In the genomic region with DNA sequence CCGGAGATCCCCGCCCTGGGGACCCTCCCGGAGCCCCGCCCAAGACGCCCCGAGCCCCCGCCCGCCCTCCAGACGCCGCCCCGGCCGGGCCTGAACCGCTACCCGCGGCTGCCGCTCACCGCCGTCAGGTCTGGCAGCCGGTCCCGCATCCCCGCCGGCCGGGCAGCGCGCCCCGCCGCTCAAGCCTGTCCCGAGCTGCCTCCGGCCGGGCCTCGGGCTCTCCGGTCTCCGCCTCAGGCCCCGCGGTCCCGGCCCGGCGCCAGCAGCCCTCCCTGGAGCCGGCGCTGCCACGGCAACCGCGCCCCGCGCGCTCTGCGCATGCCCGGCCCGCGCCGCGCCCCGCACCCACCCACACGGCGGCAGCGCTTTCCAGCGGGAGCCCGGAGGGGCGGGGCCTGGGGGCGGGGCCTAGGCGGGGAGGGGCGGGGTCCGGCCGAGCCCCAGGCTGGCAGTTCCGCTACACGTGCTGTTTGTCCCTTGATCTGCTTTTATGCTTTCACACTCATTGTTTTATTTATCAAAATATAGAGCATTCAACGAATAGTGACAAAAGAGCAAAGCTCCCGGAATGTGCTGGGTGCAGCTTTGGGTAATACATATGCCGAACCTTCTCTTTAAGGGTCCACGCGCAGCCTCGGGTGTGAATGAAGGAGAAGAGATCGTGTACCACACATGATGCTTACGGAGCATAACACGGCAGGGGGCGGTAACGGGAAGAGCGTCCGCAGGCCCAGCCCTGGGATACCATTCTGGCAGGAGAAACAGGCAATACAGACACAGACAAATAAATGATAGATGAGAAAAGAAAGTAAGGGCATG, we compare ENCODE assay signal across 1 cellular context.
TF ChIP-seq lines count a peak whose summit lies in the region.

TSS of gene STX2 (minus strand) at position 300 of the 819 bp plus-strand sequence. CDS start at position 149, 151 bp downstream.

TF ChIP-seq in HepG2, 621 proteins besides CTCF, POLR2A, EP300 and RAD21 (continued from another document and continues in another):
- TF ChIP-seq ZNF687 (CRISPR knock-in tag; IDR thresholded peaks at IDR 0.05) (peak; percentile 60; the same call in 1 of the 2 replicates), TARDBP (CRISPR knock-in tag; IDR thresholded peaks at IDR 0.05) (0 out of 2 replicates have a peak, but pooled peaks have one; percentile 35), PBX2 (CRISPR knock-in tag; IDR thresholded peaks at IDR 0.05) (no peak), ZNF350 (CRISPR knock-in tag; IDR thresholded peaks at IDR 0.05; ENCODE audit: borderline replicate concordance, low read depth) (0 out of 2 replicates have a peak, but pooled peaks have one; percentile 44), XRCC5 (optimal IDR thresholded peaks at IDR 0.05; ENCODE audit: low read length) (peak; percentile 76), MEIS2 (CRISPR knock-in tag; IDR thresholded peaks at IDR 0.05) (no peak), GLMP (CRISPR knock-in tag; IDR thresholded peaks at IDR 0.05; ENCODE audit: borderline replicate concordance) (no peak), RBM22 (optimal IDR thresholded peaks at IDR 0.05; ENCODE audit: low read length) (no peak), PTBP1 (IDR thresholded peaks at IDR 0.05; ENCODE audit: low read depth, low read length, poor library complexity, severe bottlenecking) (no peak), ASH2L (IDR thresholded peaks at IDR 0.05; ENCODE audit: insufficient read length, low read depth, low read length) (peak; percentile 25), ZSCAN29 (CRISPR knock-in tag; conservative IDR thresholded peaks at IDR 0.05) (no peak), ZNF335 (CRISPR knock-in tag; IDR thresholded peaks at IDR 0.05) (no peak), CHD2 (IDR thresholded peaks at IDR 0.05; ENCODE audit: low read depth, low read length) (no peak), ZNF230 (CRISPR knock-in tag; IDR thresholded peaks at IDR 0.05) (0 out of 2 replicates have a peak, but pooled peaks have one; percentile 69), HNF4A (CRISPR knock-in tag; IDR thresholded peaks at IDR 0.05) (no peak), ZNF749 (CRISPR knock-in tag; IDR thresholded peaks at IDR 0.05; ENCODE audit: borderline replicate concordance) (no peak), DPF2 (CRISPR knock-in tag; IDR thresholded peaks at IDR 0.05; ENCODE audit: borderline replicate concordance, low read depth) (no peak), ZNF432 (CRISPR knock-in tag; IDR thresholded peaks at IDR 0.05; ENCODE audit: borderline replicate concordance) (no peak), ZNF510 (CRISPR knock-in tag; IDR thresholded peaks at IDR 0.05; ENCODE audit: low read depth) (0 out of 2 replicates have a peak, but pooled peaks have one; percentile 81), NKX3-1 (CRISPR knock-in tag; IDR thresholded peaks at IDR 0.05) (no peak), NFKB2 (CRISPR knock-in tag; IDR thresholded peaks at IDR 0.05; ENCODE audit: borderline replicate concordance) (no peak; the same call in 1 of the 2 replicates), ZBTB33 (CRISPR knock-in tag; IDR thresholded peaks at IDR 0.05) (0 out of 2 replicates have a peak, but pooled peaks have one; percentile 21), RFX1 (IDR thresholded peaks at IDR 0.05) (peak; percentile 33; the same call in 1 of the 2 replicates), NCOA5 (CRISPR knock-in tag; IDR thresholded peaks at IDR 0.05) (no peak), ZNF598 (CRISPR knock-in tag; IDR thresholded peaks at IDR 0.05; ENCODE audit: borderline replicate concordance) (peak; percentile 79; the same call in 1 of the 2 replicates), SKI (IDR thresholded peaks at IDR 0.05; ENCODE audit: partially characterized antibody) (no peak), ZBTB10 (CRISPR knock-in tag; IDR thresholded peaks at IDR 0.05; ENCODE audit: borderline replicate concordance) (no peak), SATB2 (CRISPR knock-in tag; IDR thresholded peaks at IDR 0.05) (no peak), PHF21A (CRISPR knock-in tag; IDR thresholded peaks at IDR 0.05) (no peak), ARNTL (CRISPR knock-in tag; IDR thresholded peaks at IDR 0.05) (peak; percentile 79)
- TF ChIP-seq, protein P1, sequence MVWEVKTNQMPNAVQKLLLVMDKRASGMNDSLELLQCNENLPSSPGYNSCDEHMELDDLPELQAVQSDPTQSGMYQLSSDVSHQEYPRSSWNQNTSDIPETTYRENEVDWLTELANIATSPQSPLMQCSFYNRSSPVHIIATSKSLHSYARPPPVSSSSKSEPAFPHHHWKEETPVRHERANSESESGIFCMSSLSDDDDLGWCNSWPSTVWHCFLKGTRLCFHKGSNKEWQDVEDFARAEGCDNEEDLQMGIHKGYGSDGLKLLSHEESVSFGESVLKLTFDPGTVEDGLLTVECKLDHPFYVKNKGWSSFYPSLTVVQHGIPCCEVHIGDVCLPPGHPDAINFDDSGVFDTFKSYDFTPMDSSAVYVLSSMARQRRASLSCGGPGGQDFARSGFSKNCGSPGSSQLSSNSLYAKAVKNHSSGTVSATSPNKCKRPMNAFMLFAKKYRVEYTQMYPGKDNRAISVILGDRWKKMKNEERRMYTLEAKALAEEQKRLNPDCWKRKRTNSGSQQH (CRISPR knock-in tag; IDR thresholded peaks at IDR 0.05; ENCODE audit: low read depth): peak; percentile 50; the same call in 1 of the 2 replicates
- TF ChIP-seq, protein P2, sequence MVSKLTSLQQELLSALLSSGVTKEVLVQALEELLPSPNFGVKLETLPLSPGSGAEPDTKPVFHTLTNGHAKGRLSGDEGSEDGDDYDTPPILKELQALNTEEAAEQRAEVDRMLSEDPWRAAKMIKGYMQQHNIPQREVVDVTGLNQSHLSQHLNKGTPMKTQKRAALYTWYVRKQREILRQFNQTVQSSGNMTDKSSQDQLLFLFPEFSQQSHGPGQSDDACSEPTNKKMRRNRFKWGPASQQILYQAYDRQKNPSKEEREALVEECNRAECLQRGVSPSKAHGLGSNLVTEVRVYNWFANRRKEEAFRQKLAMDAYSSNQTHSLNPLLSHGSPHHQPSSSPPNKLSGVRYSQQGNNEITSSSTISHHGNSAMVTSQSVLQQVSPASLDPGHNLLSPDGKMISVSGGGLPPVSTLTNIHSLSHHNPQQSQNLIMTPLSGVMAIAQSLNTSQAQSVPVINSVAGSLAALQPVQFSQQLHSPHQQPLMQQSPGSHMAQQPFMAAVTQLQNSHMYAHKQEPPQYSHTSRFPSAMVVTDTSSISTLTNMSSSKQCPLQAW (CRISPR knock-in tag; IDR thresholded peaks at IDR 0.05): no peak
- TF ChIP-seq, protein P3, sequence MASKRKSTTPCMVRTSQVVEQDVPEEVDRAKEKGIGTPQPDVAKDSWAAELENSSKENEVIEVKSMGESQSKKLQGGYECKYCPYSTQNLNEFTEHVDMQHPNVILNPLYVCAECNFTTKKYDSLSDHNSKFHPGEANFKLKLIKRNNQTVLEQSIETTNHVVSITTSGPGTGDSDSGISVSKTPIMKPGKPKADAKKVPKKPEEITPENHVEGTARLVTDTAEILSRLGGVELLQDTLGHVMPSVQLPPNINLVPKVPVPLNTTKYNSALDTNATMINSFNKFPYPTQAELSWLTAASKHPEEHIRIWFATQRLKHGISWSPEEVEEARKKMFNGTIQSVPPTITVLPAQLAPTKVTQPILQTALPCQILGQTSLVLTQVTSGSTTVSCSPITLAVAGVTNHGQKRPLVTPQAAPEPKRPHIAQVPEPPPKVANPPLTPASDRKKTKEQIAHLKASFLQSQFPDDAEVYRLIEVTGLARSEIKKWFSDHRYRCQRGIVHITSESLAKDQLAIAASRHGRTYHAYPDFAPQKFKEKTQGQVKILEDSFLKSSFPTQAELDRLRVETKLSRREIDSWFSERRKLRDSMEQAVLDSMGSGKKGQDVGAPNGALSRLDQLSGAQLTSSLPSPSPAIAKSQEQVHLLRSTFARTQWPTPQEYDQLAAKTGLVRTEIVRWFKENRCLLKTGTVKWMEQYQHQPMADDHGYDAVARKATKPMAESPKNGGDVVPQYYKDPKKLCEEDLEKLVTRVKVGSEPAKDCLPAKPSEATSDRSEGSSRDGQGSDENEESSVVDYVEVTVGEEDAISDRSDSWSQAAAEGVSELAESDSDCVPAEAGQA (IDR thresholded peaks at IDR 0.05; ENCODE audit: low read depth): no peak
- TF ChIP-seq, protein P3 (CRISPR knock-in tag; IDR thresholded peaks at IDR 0.05; ENCODE audit: borderline replicate concordance): no peak
